ENCODE assay signal across 8 cellular contexts in genomic region chr17:32486701-32487459, GRCh38. TPM values are rescaled to one million over a fixed set of nuclear protein-coding genes. Genes with fewer than 3 reads are reported as not detected.
DNase-seq lines count a peak whose midpoint lies in the region; ATAC-seq and TF ChIP-seq lines count a peak whose summit lies in the region.

CDK5R1 (plus strand) TSS chr17:32486993; CDS start chr17:32487621, 628 bp downstream.

- peak within 1 kb of the TSS; percentile 51 for H3K9ac ChIP-seq in endodermal cell (ENCODE audit: extremely low read depth, low read length, poor library complexity, severe bottlenecking)

- H3K36me3 ChIP-seq in endodermal cell (ENCODE audit: control insufficient read depth, insufficient read depth, low read length), result peaks cover 26% of the 10 kb centered on the region

- 0 to 1% methylated on average over 42 to 135 of the region's 135 CpGs for WGBS in endodermal cell (ENCODE audit: insufficient coverage in 1 of 2, insufficient read length in 1 of 2), 2 experiments

- peaks cover 17% of the 10 kb centered on the region for H3K4me1 ChIP-seq in endodermal cell (ENCODE audit: control insufficient read depth, insufficient read depth, low read length)

- DNase-seq in A172 (ENCODE audit: low spot score), result peak; percentile 68
- DNase-seq in NCI-H69 (lab: John Stamatoyannopoulos, UW), result peak; percentile 95
- DNase-seq in activated CD8-positive, alpha-beta memory T cell treated with anti-CD3 and anti-CD28 coated beads, Interleukin-2, amount 10 ng/mL, durations not matched to agents 7 days and 5 days, result peak; percentile 75
- DNase-seq in endodermal cell, result peak; percentile 94
- peak; percentile 80 to 87 for DNase-seq in mesothelial cell of epicardium (ENCODE audit: low spot score in 2 of 2, unreplicated experiment in 2 of 2)
- peak; percentile 78 for DNase-seq in stimulated activated CD8-positive, alpha-beta memory T cell treated with anti-CD3 and anti-CD28 coated beads, Interleukin-4, amount 100 ng/mL, for 48 hours

- peak within 1 kb of the TSS; percentile 89 for H3K27ac ChIP-seq in endodermal cell (ENCODE audit: low read depth, low read length)

- CTCF ChIA-PET in activated CD8-positive, alpha-beta memory T cell treated with anti-CD3 and anti-CD28 coated beads, Interleukin-2, amount 10 ng/mL, durations not matched to agents 7 days and 5 days (lab: Charles Lee), result interaction anchor here (0.6 to 5.0 kb wide), 12 partner anchors 9 to 595 kb away, joined by 3 to 34 read pairs (median 4); no protein-coding TSS in a partner anchor

- H3K4me3 Mint-ChIP-seq in activated CD8-positive, alpha-beta memory T cell treated with anti-CD3 and anti-CD28 coated beads, Interleukin-2, amount 10 ng/mL, durations not matched to agents 7 days and 5 days, result peak within 1 kb of the TSS; percentile 84
- peak within 1 kb of the TSS; percentile 74 for H3K4me3 Mint-ChIP-seq in endodermal cell
- peak within 1 kb of the TSS; percentile 80 for H3K4me3 Mint-ChIP-seq in mesothelial cell of epicardium

- H3K4me1 Mint-ChIP-seq in activated CD8-positive, alpha-beta memory T cell treated with anti-CD3 and anti-CD28 coated beads, Interleukin-2, amount 10 ng/mL, durations not matched to agents 7 days and 5 days, result peaks cover 29% of the 10 kb centered on the region
- H3K4me1 Mint-ChIP-seq in endodermal cell (peaks cover 57% of the 10 kb centered on the region), mesothelial cell of epicardium (peaks cover 23% of the 10 kb centered on the region)

- H3K9me3 Mint-ChIP-seq in activated CD8-positive, alpha-beta memory T cell treated with anti-CD3 and anti-CD28 coated beads, Interleukin-2, amount 10 ng/mL, durations not matched to agents 7 days and 5 days (ENCODE audit: low read depth), result no peaks in the 10 kb centered on the region
- H3K9me3 Mint-ChIP-seq in endodermal cell (no peaks in the 10 kb centered on the region), mesothelial cell of epicardium (no peaks in the 10 kb centered on the region)

- peak within 1 kb of the TSS; percentile 87 for H3K4me3 ChIP-seq in endodermal cell (ENCODE audit: low read length)

- no peaks in the 10 kb centered on the region for H3K27me3 ChIP-seq in endodermal cell (ENCODE audit: control insufficient read depth, insufficient read depth, low read length, poor library complexity, severe bottlenecking)

- peak; percentile 57 for ATAC-seq in GM18511 (IDR thresholded peaks at IDR 0.05; ENCODE audit: unreplicated experiment)
- peak; percentile 38 for ATAC-seq in HG03066 (IDR thresholded peaks at IDR 0.05; ENCODE audit: low read depth, unreplicated experiment)
- ATAC-seq in activated CD8-positive, alpha-beta memory T cell treated with anti-CD3 and anti-CD28 coated beads, Interleukin-2, amount 10 ng/mL, durations not matched to agents 7 days and 5 days, result peak; percentile 73

- H3K9me3 ChIP-seq in endodermal cell (ENCODE audit: control insufficient read depth, low read length), result no peaks in the 10 kb centered on the region

- H3K27me3 Mint-ChIP-seq in activated CD8-positive, alpha-beta memory T cell treated with anti-CD3 and anti-CD28 coated beads, Interleukin-2, amount 10 ng/mL, durations not matched to agents 7 days and 5 days, result peaks cover 8% of the 10 kb centered on the region
- no peaks in the 10 kb centered on the region for H3K27me3 Mint-ChIP-seq in endodermal cell (ENCODE audit: insufficient read depth)
- no peaks in the 10 kb centered on the region for H3K27me3 Mint-ChIP-seq in mesothelial cell of epicardium (ENCODE audit: low read depth)

- peaks cover 19% of the 10 kb centered on the region for H3K36me3 Mint-ChIP-seq in activated CD8-positive, alpha-beta memory T cell treated with anti-CD3 and anti-CD28 coated beads, Interleukin-2, amount 10 ng/mL, durations not matched to agents 7 days and 5 days
- H3K36me3 Mint-ChIP-seq in endodermal cell (ENCODE audit: low read depth) (peaks cover 21% of the 10 kb centered on the region), mesothelial cell of epicardium (peaks cover 5% of the 10 kb centered on the region)

- H3K27ac Mint-ChIP-seq in activated CD8-positive, alpha-beta memory T cell treated with anti-CD3 and anti-CD28 coated beads, Interleukin-2, amount 10 ng/mL, durations not matched to agents 7 days and 5 days, result peak within 1 kb of the TSS; percentile 56
- H3K27ac Mint-ChIP-seq in endodermal cell (peak within 1 kb of the TSS; percentile 63), mesothelial cell of epicardium (peak within 1 kb of the TSS; percentile 41)

- TF ChIP-seq CTCF in endodermal cell (conservative IDR thresholded peaks at IDR 0.05) (no peak), mesothelial cell of epicardium (IDR thresholded peaks at IDR 0.05; ENCODE audit: unreplicated experiment) (no peak)

RNA-seq across cellular contexts. Expression of gene CDK5R1, which starts in this region (rescaled TPM):
- 5.0 and 6.3 TPM in 2 replicates for total RNA-seq in A172 (2014; rRNA removed; shearing (Covaris generic))
- total RNA-seq in activated CD8-positive, alpha-beta memory T cell treated with anti-CD3 and anti-CD28 coated beads, Interleukin-2, amount 10 ng/mL, durations not matched to agents 7 days and 5 days, result 1 to 10 TPM; 3.3 to 3.5 TPM
- total RNA-seq in endodermal cell (10 to 100 TPM in 1 of 2 donors, 1 to 10 TPM in 1; 9.8 to 10.3 TPM), mesothelial cell of epicardium (4.5 to 4.8 TPM (median 4.6 TPM) in 3 replicates)
- polyA plus RNA-seq in endodermal cell (2013, experiment 1 of 2), result 26.6 TPM
- 26.3 TPM for polyA plus RNA-seq in endodermal cell (2013, experiment 2 of 2)

Comparison
In these comparisons a context has a peak if more than half of its experiments do, and no peak if none do; other contexts are left out.
1. Peak in every context shown above with its lines: DNase-seq, ATAC-seq, H3K4me3 ChIP-seq and H3K27ac ChIP-seq.